1 cellular context compared by ENCODE assay signal in the genomic region with DNA sequence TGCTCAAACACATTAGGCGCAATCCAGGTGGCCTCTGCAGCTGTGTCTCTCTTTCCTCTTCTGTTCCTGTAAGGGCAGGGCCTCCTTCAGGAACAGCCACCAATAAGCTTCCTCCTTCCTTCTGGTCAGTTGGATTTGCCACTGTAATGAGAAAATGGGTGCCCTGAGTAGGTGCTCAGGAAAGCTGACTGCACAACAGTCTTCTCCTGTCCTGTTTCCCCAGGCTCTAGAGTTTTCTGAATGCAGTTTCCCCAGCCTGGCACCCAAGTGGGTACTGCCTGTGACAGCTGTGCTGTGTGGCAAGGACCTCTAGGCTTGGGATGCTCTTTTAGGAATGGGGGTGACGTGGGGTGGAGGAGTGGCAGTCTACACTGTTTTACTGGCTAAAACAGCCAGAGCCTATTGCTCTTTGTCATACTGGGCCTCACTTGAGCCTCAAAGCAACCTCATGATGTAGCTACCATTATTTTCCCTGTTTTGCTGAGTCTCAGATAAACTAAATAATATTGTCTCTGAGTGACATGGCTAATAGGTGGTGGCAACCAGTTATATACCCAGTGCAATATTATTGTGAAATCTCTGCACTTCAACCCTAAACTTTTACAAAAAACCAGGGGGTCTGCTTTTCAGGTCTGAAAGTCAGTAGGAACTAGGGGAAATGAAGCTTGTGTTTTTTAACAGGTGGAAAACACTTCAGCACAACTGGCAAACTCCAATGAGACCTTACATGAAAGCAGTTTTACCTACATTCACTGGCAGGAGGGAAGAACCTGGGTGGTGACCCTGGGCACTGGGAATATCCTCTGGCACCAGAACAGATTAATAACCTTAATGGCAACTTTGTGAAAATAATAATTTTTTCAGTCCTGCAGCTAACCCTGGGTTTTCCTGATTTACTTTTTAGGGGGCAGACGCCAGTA.
TF ChIP-seq lines count a peak whose summit lies in the region.

No MANE protein-coding gene starts in this region.

TF ChIP-seq in H1, 55 proteins besides CTCF, POLR2A, EP300 and RAD21:
- no peak for TF ChIP-seq USF2 (IDR thresholded peaks at IDR 0.05; ENCODE audit: low read length)
- TF ChIP-seq RNF2 (IDR thresholded peaks at IDR 0.05; ENCODE audit: borderline replicate concordance, low read depth, low read length, missing control alignments, poor library complexity, severe bottlenecking) = no peak
- no peak for TF ChIP-seq CBX5 (IDR thresholded peaks at IDR 0.05; ENCODE audit: low read depth, low read length)
- TF ChIP-seq CTBP2 (IDR thresholded peaks at IDR 0.05; ENCODE audit: borderline replicate concordance, insufficient read depth, insufficient read length, low read length) = no peak
- no peak for TF ChIP-seq SIX5 (IDR thresholded peaks at IDR 0.05; ENCODE audit: low read depth, low read length)
- TF ChIP-seq MAX (IDR thresholded peaks at IDR 0.05) = no peak
- no peak for TF ChIP-seq KDM4A (IDR thresholded peaks at IDR 0.05; ENCODE audit: low read depth, low read length, severe bottlenecking)
- TF ChIP-seq, protein P1, sequence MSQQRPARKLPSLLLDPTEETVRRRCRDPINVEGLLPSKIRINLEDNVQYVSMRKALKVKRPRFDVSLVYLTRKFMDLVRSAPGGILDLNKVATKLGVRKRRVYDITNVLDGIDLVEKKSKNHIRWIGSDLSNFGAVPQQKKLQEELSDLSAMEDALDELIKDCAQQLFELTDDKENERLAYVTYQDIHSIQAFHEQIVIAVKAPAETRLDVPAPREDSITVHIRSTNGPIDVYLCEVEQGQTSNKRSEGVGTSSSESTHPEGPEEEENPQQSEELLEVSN (IDR thresholded peaks at IDR 0.05) = no peak
- TF ChIP-seq EZH2 (IDR thresholded peaks at IDR 0.05; ENCODE audit: low read depth, low read length, severe bottlenecking) = no peak
- TF ChIP-seq BCL11A (IDR thresholded peaks at IDR 0.05; ENCODE audit: low read depth in 2 of 2, low read length in 2 of 2) = no peak
- TF ChIP-seq RBBP5 (IDR thresholded peaks at IDR 0.05; ENCODE audit: borderline replicate concordance, low read depth, low read length) = no peak
